Comparison of ENCODE assay signal across 8 cellular contexts in genomic region chr11:72102946-72103753, GRCh38. TPM values are rescaled to one million over a fixed set of nuclear protein-coding genes. Genes with fewer than 3 reads are reported as not detected.
DNase-seq lines count a peak whose midpoint lies in the region; ATAC-seq and TF ChIP-seq lines count a peak whose summit lies in the region.

LAMTOR1 (minus strand) TSS chr11:72103297; CDS start chr11:72103224, 73 bp downstream.

- H3K4me3 Mint-ChIP-seq in naive thymus-derived CD4-positive, alpha-beta T cell = peak within 1 kb of the TSS; percentile 66 to 97 (median 86)
- peak within 1 kb of the TSS; percentile 86 to 93 for H3K4me3 Mint-ChIP-seq in stimulated activated naive B cell treated with anti-CD40 and anti-IgM and Interleukin-4, amounts not matched to agents 10 μg/mL and 1 μg/mL and 100 μg/mL, for 72 hours

- intact Hi-C loops in naive thymus-derived CD4-positive, alpha-beta T cell (cut with micrococcal nuclease) = loop anchor here (1.0 to 2.0 kb wide), 6 partner anchors 9 to 332 kb away; partner anchors contain the start of genes ANAPC15 (in 2 of the 2), LRRC51 (in 2 of the 2), NUMA1 (in 2 of the 2) and CLPB (in 1 of the 2)

- H3K4me3 ChIP-seq in DOHH2 (ENCODE audit: low read length) (peak within 1 kb of the TSS; percentile 89), GM23248 (peak within 1 kb of the TSS; percentile 97)
- H3K4me3 ChIP-seq in naive thymus-derived CD4-positive, alpha-beta T cell (ENCODE audit: low read length) = peak within 1 kb of the TSS; percentile 54

- ATAC-seq in naive thymus-derived CD4-positive, alpha-beta T cell = peak; percentile 98
- ATAC-seq in stimulated activated naive B cell treated with anti-CD40 and anti-IgM and Interleukin-4, amounts not matched to agents 10 μg/mL and 1 μg/mL and 100 μg/mL, for 72 hours (replicated peaks) = peak; percentile 95 to 97

- WGBS in GM23248 (ENCODE audit: low coverage in 1 of 2, low lambda C conversion rate in 2 of 2, missing lambda C conversion rate in 2 of 2), 2 experiments = 4% methylated on average over 53 to 63 of the region's 64 CpGs

- no peaks in the 10 kb centered on the region for H3K9me3 Mint-ChIP-seq in naive thymus-derived CD4-positive, alpha-beta T cell
- H3K9me3 Mint-ChIP-seq in stimulated activated naive B cell treated with anti-CD40 and anti-IgM and Interleukin-4, amounts not matched to agents 10 μg/mL and 1 μg/mL and 100 μg/mL, for 72 hours = peaks cover 4 to 8% of the 10 kb centered on the region in 2 donors

- peaks cover 0 to 19% (median 4%) of the 10 kb centered on the region in 5 donors for H3K36me3 Mint-ChIP-seq in naive thymus-derived CD4-positive, alpha-beta T cell
- peaks cover 51 to 73% of the 10 kb centered on the region in 2 donors for H3K36me3 Mint-ChIP-seq in stimulated activated naive B cell treated with anti-CD40 and anti-IgM and Interleukin-4, amounts not matched to agents 10 μg/mL and 1 μg/mL and 100 μg/mL, for 72 hours

- H3K79me2 ChIP-seq in DOHH2 (ENCODE audit: control insufficient read depth, low read length) (peaks cover 40% of the 10 kb centered on the region), GM23248 (ENCODE audit: insufficient read depth) (peaks cover 44% of the 10 kb centered on the region)

- peak; percentile 100 for DNase-seq in GM23248
- peak; percentile 99 for DNase-seq in LHCN-M2 (ENCODE audit: low read depth)
- DNase-seq in RPMI8226 = peak; percentile 98
- DNase-seq in activated T-helper 1 cell treated with anti-CD3 and anti-CD28 coated beads, Interleukin-2, amount 50 U/mL, for 16 hours (ENCODE audit: low read depth in 1 of 2, low spot score in 1 of 2) = peak; percentile 94 to 96
- peak; percentile 99 for DNase-seq in fibroblast of gingiva (ENCODE audit: low read depth)
- peak; percentile 87 to 98 (median 95) for DNase-seq in naive thymus-derived CD4-positive, alpha-beta T cell
- peak; percentile 97 for DNase-seq in stimulated activated naive B cell treated with anti-CD40 and anti-IgM and Interleukin-4, amounts not matched to agents 10 μg/mL and 1 μg/mL and 100 μg/mL, for 72 hours

- H3K36me3 ChIP-seq in DOHH2 (ENCODE audit: control insufficient read depth, low read length) = peaks cover 50% of the 10 kb centered on the region
- H3K36me3 ChIP-seq in GM23248 (ENCODE audit: low read depth) = 0 out of 2 replicates have a peak, but pooled peaks cover 3% of the 10 kb centered on the region
- H3K36me3 ChIP-seq in naive thymus-derived CD4-positive, alpha-beta T cell (ENCODE audit: control insufficient read depth in 2 of 3, insufficient read depth in 3 of 3, low read length in 3 of 3) = peaks cover 0 to 28% (median 6%) of the 10 kb centered on the region in 3 experiments

- H3K27ac Mint-ChIP-seq in naive thymus-derived CD4-positive, alpha-beta T cell = peak within 1 kb of the TSS; percentile 83 to 98 (median 94)
- peak within 1 kb of the TSS; percentile 95 for H3K27ac Mint-ChIP-seq in stimulated activated naive B cell treated with anti-CD40 and anti-IgM and Interleukin-4, amounts not matched to agents 10 μg/mL and 1 μg/mL and 100 μg/mL, for 72 hours

- H4K20me1 ChIP-seq in DOHH2 (ENCODE audit: control insufficient read depth, insufficient read depth, low read depth, low read length) = no peaks in the 10 kb centered on the region
- H4K20me1 ChIP-seq in GM23248 (ENCODE audit: insufficient read depth) = no peaks in the 10 kb centered on the region

- no peak for TF ChIP-seq CTCF in DOHH2 (IDR thresholded peaks at IDR 0.05; ENCODE audit: low read depth, low read length, poor library complexity, severe bottlenecking)

- H3K4me1 Mint-ChIP-seq in naive thymus-derived CD4-positive, alpha-beta T cell = peaks cover 37 to 49% (median 44%) of the 10 kb centered on the region in 7 donors
- peaks cover 33 to 57% of the 10 kb centered on the region in 2 donors for H3K4me1 Mint-ChIP-seq in stimulated activated naive B cell treated with anti-CD40 and anti-IgM and Interleukin-4, amounts not matched to agents 10 μg/mL and 1 μg/mL and 100 μg/mL, for 72 hours

- H2AFZ ChIP-seq in GM23248 = peak within 1 kb of the TSS; percentile 75

- POLR2A ChIA-PET in naive thymus-derived CD4-positive, alpha-beta T cell (lab: Charles Lee) = interaction anchor here (0.8 to 5.3 kb wide), 8 partner anchors 9 to 120 kb away, joined by 3 to 55 read pairs (median 5); partner anchors contain the start of gene ANAPC15

- peaks cover 5% of the 10 kb centered on the region; the same call in 1 of the 2 replicates for H3F3A ChIP-seq in DOHH2 (ENCODE audit: control insufficient read depth, insufficient read depth)
- peaks cover 11% of the 10 kb centered on the region for H3F3A ChIP-seq in GM23248 (ENCODE audit: insufficient read depth)

- H3K9me3 ChIP-seq in DOHH2 (ENCODE audit: control insufficient read depth, insufficient read depth, low read length) (no peaks in the 10 kb centered on the region), GM23248 (ENCODE audit: low read depth) (no peaks in the 10 kb centered on the region)
- H3K9me3 ChIP-seq in naive thymus-derived CD4-positive, alpha-beta T cell (ENCODE audit: control insufficient read depth in 2 of 3, low read length in 3 of 3) = no peaks in the 10 kb centered on the region

- H3K27me3 ChIP-seq in DOHH2 (ENCODE audit: control insufficient read depth, low read length) (no peaks in the 10 kb centered on the region), GM23248 (replicated peaks; ENCODE audit: insufficient read depth) (no peaks in the 10 kb centered on the region)
- no peaks in the 10 kb centered on the region for H3K27me3 ChIP-seq in naive thymus-derived CD4-positive, alpha-beta T cell (ENCODE audit: control insufficient read depth in 2 of 2, insufficient read depth in 2 of 2, low read length in 2 of 2)

- H3K4me1 ChIP-seq in DOHH2 (ENCODE audit: control insufficient read depth, low read length) = peaks cover 26% of the 10 kb centered on the region
- H3K4me1 ChIP-seq in GM23248 (ENCODE audit: insufficient read depth) = peaks cover 21% of the 10 kb centered on the region
- peaks cover 20% of the 10 kb centered on the region in 2 donors for H3K4me1 ChIP-seq in naive thymus-derived CD4-positive, alpha-beta T cell (ENCODE audit: control insufficient read depth in 2 of 2, insufficient read depth in 2 of 2, low read length in 2 of 2)

- in situ Hi-C loops in GM23248 (cut with MboI) = no loop called here

- CTCF ChIA-PET in naive thymus-derived CD4-positive, alpha-beta T cell (lab: Charles Lee) = interaction anchor here (0.9 to 2.5 kb wide), 3 partner anchors 12 to 78 kb away, joined by 3 to 11 read pairs (median 4); no protein-coding TSS in a partner anchor

- H3K27me3 Mint-ChIP-seq in naive thymus-derived CD4-positive, alpha-beta T cell = no peaks in the 10 kb centered on the region
- H3K27me3 Mint-ChIP-seq in stimulated activated naive B cell treated with anti-CD40 and anti-IgM and Interleukin-4, amounts not matched to agents 10 μg/mL and 1 μg/mL and 100 μg/mL, for 72 hours = no peaks in the 10 kb centered on the region

- H3K9ac ChIP-seq in GM23248 = peak within 1 kb of the TSS; percentile 94

- H3K27ac ChIP-seq in DOHH2 (ENCODE audit: low read depth, low read length) = peak within 1 kb of the TSS; percentile 77
- peak within 1 kb of the TSS; percentile 84 for H3K27ac ChIP-seq in GM23248
- H3K27ac ChIP-seq in naive thymus-derived CD4-positive, alpha-beta T cell (ENCODE audit: low read depth, low read length) = peak within 1 kb of the TSS; percentile 93

- H3K4me2 ChIP-seq in DOHH2 (ENCODE audit: low read length) = peak within 1 kb of the TSS; percentile 82
- peak within 1 kb of the TSS; percentile 94 for H3K4me2 ChIP-seq in GM23248 (ENCODE audit: unreplicated experiment)

- H3K9me2 ChIP-seq in DOHH2 (replicated peaks; ENCODE audit: control insufficient read depth, low read length) = no peaks in the 10 kb centered on the region
- no peaks in the 10 kb centered on the region for H3K9me2 ChIP-seq in GM23248 (ENCODE audit: insufficient read depth)

RNA-seq across cellular contexts. Expression of gene LAMTOR1, which starts in this region (rescaled TPM):
- 122 and 132 TPM in 2 replicates for total RNA-seq in GM23248 (2014; rRNA removed; shearing (Covaris generic))
- 142 and 145 TPM in 2 replicates for polyA plus RNA-seq in GM23248 (2016; fragmentation: Nextera tagmentation; extraction: Ambion mirVana)
- 150 and 155 TPM in 2 replicates for total RNA-seq in LHCN-M2 (2014; rRNA removed)
- 203 TPM for polyA plus RNA-seq in LHCN-M2 (2012)
- 10 to 100 TPM; 41.8 to 83.0 (median 69.7) TPM for total RNA-seq in naive thymus-derived CD4-positive, alpha-beta T cell
- 10 to 100 TPM; 63.2 to 78.0 TPM for polyA plus RNA-seq in naive thymus-derived CD4-positive, alpha-beta T cell

Comparison
In these comparisons a context has a peak if more than half of its experiments do, and no peak if none do; other contexts are left out.
1. Peak in every context shown above with its lines: DNase-seq, ATAC-seq, H3K4me3 ChIP-seq and H3K27ac ChIP-seq.